Comparison of ENCODE assay signal across 17 cellular contexts in genomic region chr19:40503300-40503699, GRCh38. TPM values are rescaled to one million over a fixed set of nuclear protein-coding genes. Genes with fewer than 3 reads are reported as not detected.
DNase-seq lines count a peak whose midpoint lies in the region; ATAC-seq, FAIRE-seq and TF ChIP-seq lines count a peak whose summit lies in the region.
"Had no signal": no experiment of that assay in that cellular context is flagged by ENCODE, and none has a peak within 500 bp of the region (broad histone marks: within the 10 kb centered on the region; RNA-seq: fewer than 3 reads in every experiment).

No MANE protein-coding gene starts in this region.

- H3K4me1 ChIP-seq in gastroesophageal sphincter = no peaks in the 10 kb centered on the region
- H3K4me1 ChIP-seq: lower lobe of right lung had no signal

- H3K9me3 ChIP-seq in gastroesophageal sphincter = no peaks in the 10 kb centered on the region
- H3K9me3 ChIP-seq: lower lobe of right lung had no signal

- peaks cover 0 to 28% of the 10 kb centered on the region in 2 donors for H3K36me3 ChIP-seq in gastroesophageal sphincter
- H3K36me3 ChIP-seq: lower lobe of right lung had no signal

- DNase-seq in Ammon's horn (ENCODE audit: low spot score) (peak; percentile 78), NAMALWA (ENCODE audit: low spot score) (peak; percentile 22), NCI-H524 treated with DMSO at 0.1 percent for 48 hours (lab: John Stamatoyannopoulos, UW) (peak; percentile 62), iPS-NIHi11 (ENCODE audit: low spot score) (peak; percentile 56), KBM-7 (no peak), GM12892 (ENCODE audit: insufficient read length) (no peak)
- DNase-seq in activated CD4-positive, alpha-beta T cell treated with anti-CD3 and anti-CD28 coated beads, Interleukin-2, amount 50 U/mL, for 1 hour = no peak
- DNase-seq: activated CD4-positive, alpha-beta T cell treated with anti-CD3 and anti-CD28 coated beads, Interleukin-2, amount 10 ng/mL, durations not matched to agents 7 days and 5 days; activated naive CD4-positive, alpha-beta T cell treated with anti-CD3 and anti-CD28 coated beads for 36 hours; CD8-positive, alpha-beta T cell; lower lobe of right lung; naive thymus-derived CD4-positive, alpha-beta T cell; SIG-M5; T-helper 9 cell had no signal

- H3K27ac ChIP-seq in gastroesophageal sphincter = no peak overlapping the region
- H3K27ac ChIP-seq: coronary artery, lower lobe of right lung had no signal

- no peak for TF ChIP-seq EP300 in gastroesophageal sphincter (IDR thresholded peaks at IDR 0.05)

- WGBS in gastroesophageal sphincter (ENCODE audit: low coverage in 1 of 2), 2 donors = 40% methylated on average over 1 of the region's 1 CpG; no CpG with 5 or more reads in 1 of the 2 donors

- no peaks in the 10 kb centered on the region for H3K27me3 ChIP-seq in gastroesophageal sphincter

- FAIRE-seq in GM12892 (lab: Jason Lieb, UNC) = no peak
- FAIRE-seq: GM12878 had no signal

- no peak for TF ChIP-seq CTCF in gastroesophageal sphincter (IDR thresholded peaks at IDR 0.05)

- TF ChIP-seq POLR2A in GM12892 (IDR thresholded peaks at IDR 0.05; ENCODE audit: low read depth, low read length) = no peak
- no peak for TF ChIP-seq POLR2A in gastroesophageal sphincter (IDR thresholded peaks at IDR 0.05)

- no peak overlapping the region for H3K4me3 ChIP-seq in gastroesophageal sphincter
- H3K4me3 ChIP-seq: coronary artery, GM12878, lower lobe of right lung had no signal

- no peak for ATAC-seq in gastroesophageal sphincter
- ATAC-seq: CD8-positive, alpha-beta T cell; GM12878; lower lobe of right lung; naive thymus-derived CD4-positive, alpha-beta T cell had no signal

- in situ Hi-C loops in KBM-7 (cut with MboI; ENCODE audit: low pct_unique_long_range_greater_than_20kb, low sequenced_read_pairs) = no loop called here

RNA-seq across cellular contexts. Expression of gene SPTBN4, which starts 36.5 kb away (rescaled TPM):
- 3.5 TPM for polyA plus RNA-seq in GM12892 (2012; ENCODE audit: missing spikeins)
- 1 to 10 TPM; 4.7 to 9.4 (median 5.9) TPM for total RNA-seq in gastroesophageal sphincter

RNA-seq across cellular contexts. Expression of gene BLVRB, which starts 37.8 kb away (rescaled TPM):
- polyA plus RNA-seq in GM12892 (2012; ENCODE audit: missing spikeins) = 26.2 TPM
- total RNA-seq in gastroesophageal sphincter = 100 to 1,000 TPM; 146 to 209 (median 164) TPM

RNA-seq across cellular contexts. Expression of gene SERTAD3, which starts 59.2 kb away (rescaled TPM):
- polyA plus RNA-seq in GM12892 (2012; ENCODE audit: missing spikeins) = 13.0 TPM
- total RNA-seq in gastroesophageal sphincter = 10 to 100 TPM; 22.1 to 30.2 (median 26.4) TPM

Comparison
In these comparisons a context has a peak if more than half of its experiments do, and no peak if none do; other contexts are left out.
1. DNase-seq: peak in Ammon's horn (single experiment), NAMALWA (single experiment), NCI-H524 treated with DMSO at 0.1 percent for 48 hours (single experiment) and iPS-NIHi11 (single experiment); none in activated CD4-positive, alpha-beta T cell treated with anti-CD3 and anti-CD28 coated beads, Interleukin-2, amount 50 U/mL, for 1 hour (single experiment), KBM-7 (single experiment) and GM12892 (single experiment).